In the genomic region with DNA sequence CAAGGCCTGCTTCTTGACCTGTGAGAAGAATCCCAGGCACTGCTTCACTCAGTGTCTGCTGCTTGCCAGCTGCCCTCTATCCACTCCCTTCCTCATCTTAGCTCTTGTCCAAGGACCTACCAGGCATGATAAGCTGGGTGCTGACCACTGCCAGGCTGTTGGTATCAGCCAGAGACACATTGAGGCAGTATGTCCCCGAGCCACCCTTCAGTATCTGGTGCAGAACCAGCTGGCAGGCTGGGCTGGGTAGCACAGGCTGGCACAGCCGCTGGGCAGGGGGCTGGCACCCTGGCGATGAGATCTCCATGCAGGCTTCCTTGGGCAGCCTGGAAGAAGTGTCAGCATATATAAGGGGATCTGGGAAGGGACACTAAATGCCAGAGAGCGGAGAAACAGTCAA, we compare ENCODE assay signal across 11 cellular contexts. TPM values are rescaled to one million over a fixed set of nuclear protein-coding genes. Genes with fewer than 3 reads are reported as not detected.
DNase-seq lines count a peak whose midpoint lies in the region; ATAC-seq and TF ChIP-seq lines count a peak whose summit lies in the region.
"Had no signal": no experiment of that assay in that cellular context is flagged by ENCODE, and none has a peak within 500 bp of the region (broad histone marks: within the 10 kb centered on the region; RNA-seq: fewer than 3 reads in every experiment).

No MANE protein-coding gene starts in this region.

- no peaks in the 10 kb centered on the region for H3K9me2 ChIP-seq in PC-9 (ENCODE audit: insufficient read depth)

- no peaks in the 10 kb centered on the region for H3K79me2 ChIP-seq in PC-9 (ENCODE audit: low read depth)

- intact Hi-C loops in PC-9 (cut with micrococcal nuclease; ENCODE audit: unreplicated experiment) (loop anchor here (10.0 kb wide), 1 partner anchor 89 kb away; a partner anchor contains a TSS), posterior vena cava (cut with DNase I) (no loop called here)

- H3K36me3 Mint-ChIP-seq in activated naive CD4-positive, alpha-beta T cell treated with anti-CD3 and anti-CD28 coated beads, Interleukin-2, amount 50 U/mL, for 24 hours, result peaks cover 6% of the 10 kb centered on the region
- peaks cover 25% of the 10 kb centered on the region for H3K36me3 Mint-ChIP-seq in central memory CD8-positive, alpha-beta T cell (ENCODE audit: insufficient read depth)
- peaks cover 19 to 29% of the 10 kb centered on the region in 2 donors for H3K36me3 Mint-ChIP-seq in stimulated activated naive B cell treated with anti-CD40 and anti-IgM and Interleukin-4, amounts not matched to agents 10 μg/mL and 1 μg/mL and 100 μg/mL, for 72 hours

- H3K4me2 ChIP-seq in PC-9, result peak overlapping the region; percentile 49

- peak overlapping the region; percentile 58; the same call in 1 of the 2 replicates for H3K27ac ChIP-seq in PC-9

- CTCF ChIA-PET in PC-9 (lab: Charles Lee), result no interaction called here

- H3K4me3 ChIP-seq in PC-9, result no peak overlapping the region

- no TSS peak for BruUV-seq in PC-9 (replicated peaks; lab: Mats Ljungman, UMichigan)

- H3K9me3 Mint-ChIP-seq in activated naive CD4-positive, alpha-beta T cell treated with anti-CD3 and anti-CD28 coated beads, Interleukin-2, amount 50 U/mL, for 24 hours, result no peaks in the 10 kb centered on the region
- no peaks in the 10 kb centered on the region for H3K9me3 Mint-ChIP-seq in central memory CD8-positive, alpha-beta T cell
- H3K9me3 Mint-ChIP-seq in stimulated activated naive B cell treated with anti-CD40 and anti-IgM and Interleukin-4, amounts not matched to agents 10 μg/mL and 1 μg/mL and 100 μg/mL, for 72 hours, result no peaks in the 10 kb centered on the region
- H3K9me3 Mint-ChIP-seq: neural crest cell had no signal

- no peak overlapping the region for H3K4me3 Mint-ChIP-seq in activated naive CD4-positive, alpha-beta T cell treated with anti-CD3 and anti-CD28 coated beads, Interleukin-2, amount 50 U/mL, for 24 hours
- no peak overlapping the region for H3K4me3 Mint-ChIP-seq in central memory CD8-positive, alpha-beta T cell
- no peak overlapping the region for H3K4me3 Mint-ChIP-seq in stimulated activated naive B cell treated with anti-CD40 and anti-IgM and Interleukin-4, amounts not matched to agents 10 μg/mL and 1 μg/mL and 100 μg/mL, for 72 hours
- H3K4me3 Mint-ChIP-seq: neural crest cell had no signal

- no peak for DNase-seq in activated naive CD4-positive, alpha-beta T cell treated with anti-CD3 and anti-CD28 coated beads, Interleukin-2, amount 50 U/mL, for 16 hours
- no peak for DNase-seq in PC-9
- DNase-seq in central memory CD8-positive, alpha-beta T cell (ENCODE audit: low spot score in 2 of 2), result no peak
- no peak for DNase-seq in stimulated activated naive B cell treated with anti-CD40 and anti-IgM and Interleukin-4, amounts not matched to agents 10 μg/mL and 1 μg/mL and 100 μg/mL, for 72 hours
- DNase-seq in NCI-H510A treated with DMSO at 0.1 percent for 48 hours (lab: John Stamatoyannopoulos, UW), result no peak
- no peak for DNase-seq in NCI-H524 treated with DMSO at 0.1 percent for 48 hours (lab: John Stamatoyannopoulos, UW)
- DNase-seq in posterior vena cava (ENCODE audit: low spot score), result no peak
- DNase-seq: hippocampal formation, NCI-H187 had no signal

- H3K4me1 Mint-ChIP-seq in activated naive CD4-positive, alpha-beta T cell treated with anti-CD3 and anti-CD28 coated beads, Interleukin-2, amount 50 U/mL, for 24 hours, result peaks cover 27% of the 10 kb centered on the region
- peaks cover 10% of the 10 kb centered on the region for H3K4me1 Mint-ChIP-seq in central memory CD8-positive, alpha-beta T cell
- H3K4me1 Mint-ChIP-seq in stimulated activated naive B cell treated with anti-CD40 and anti-IgM and Interleukin-4, amounts not matched to agents 10 μg/mL and 1 μg/mL and 100 μg/mL, for 72 hours, result peaks cover 0 to 3% of the 10 kb centered on the region in 2 donors

- no peaks in the 10 kb centered on the region for H4K20me1 ChIP-seq in PC-9 (ENCODE audit: insufficient read depth)

- H3K27me3 Mint-ChIP-seq in activated naive CD4-positive, alpha-beta T cell treated with anti-CD3 and anti-CD28 coated beads, Interleukin-2, amount 50 U/mL, for 24 hours, result no peaks in the 10 kb centered on the region
- H3K27me3 Mint-ChIP-seq in central memory CD8-positive, alpha-beta T cell, result no peaks in the 10 kb centered on the region
- no peaks in the 10 kb centered on the region for H3K27me3 Mint-ChIP-seq in stimulated activated naive B cell treated with anti-CD40 and anti-IgM and Interleukin-4, amounts not matched to agents 10 μg/mL and 1 μg/mL and 100 μg/mL, for 72 hours

- no peak for ATAC-seq in central memory CD8-positive, alpha-beta T cell (replicated peaks; ENCODE audit: extremely low read depth, poor library complexity, severe bottlenecking)
- peak in 1 of 2 donors; percentile 14 for ATAC-seq in stimulated activated naive B cell treated with anti-CD40 and anti-IgM and Interleukin-4, amounts not matched to agents 10 μg/mL and 1 μg/mL and 100 μg/mL, for 72 hours (replicated peaks)

- no peaks in the 10 kb centered on the region for H3K27me3 ChIP-seq in PC-9 (ENCODE audit: insufficient read depth, low read depth)

- H3F3A ChIP-seq in PC-9 (ENCODE audit: insufficient read depth, low read depth), result peaks cover 30% of the 10 kb centered on the region

- POLR2A ChIA-PET in PC-9 (lab: Charles Lee; ENCODE audit: unreplicated experiment), result interaction anchor here (0.5 to 1.2 kb wide), 2 partner anchors 19 to 138 kb away, joined by 3 to 5 read pairs; a partner anchor contains a TSS

- no peak overlapping the region for H2AFZ ChIP-seq in PC-9

- H3K4me1 ChIP-seq in PC-9 (replicated peaks; ENCODE audit: insufficient read depth), result peaks cover 43% of the 10 kb centered on the region

- TF ChIP-seq CTCF in PC-9 (conservative IDR thresholded peaks at IDR 0.05), result no peak

- H3K9me3 ChIP-seq in PC-9 (ENCODE audit: insufficient read depth, low read depth), result no peaks in the 10 kb centered on the region

- peak overlapping the region; percentile 46 for H3K27ac Mint-ChIP-seq in activated naive CD4-positive, alpha-beta T cell treated with anti-CD3 and anti-CD28 coated beads, Interleukin-2, amount 50 U/mL, for 24 hours
- peak overlapping the region; percentile 52 for H3K27ac Mint-ChIP-seq in central memory CD8-positive, alpha-beta T cell (ENCODE audit: low read depth)
- H3K27ac Mint-ChIP-seq in stimulated activated naive B cell treated with anti-CD40 and anti-IgM and Interleukin-4, amounts not matched to agents 10 μg/mL and 1 μg/mL and 100 μg/mL, for 72 hours, result peak overlapping the region; percentile 43

- H3K36me3 ChIP-seq in PC-9 (ENCODE audit: low read depth), result 0 out of 2 replicates have a peak, but pooled peaks cover 3% of the 10 kb centered on the region

RNA-seq across cellular contexts. Expression of a gene that starts 10.5 kb away (rescaled TPM):
- total RNA-seq in PC-9 (2021), result 8.7 and 12.6 TPM in 2 replicates
- total RNA-seq in posterior vena cava, result 10 to 100 TPM in 1 of 2 donors, 1 to 10 TPM in 1; 5.0 to 26.1 TPM

RNA-seq across cellular contexts. Expression of a gene that starts 11.3 kb away (rescaled TPM):
- total RNA-seq in PC-9 (2021), result 93.8 and 99.4 TPM in 2 replicates
- total RNA-seq in posterior vena cava, result 10 to 100 TPM; 17.7 to 22.8 TPM

RNA-seq across cellular contexts. Expression of a gene that starts 18.5 kb away (rescaled TPM):
- total RNA-seq in PC-9 (2021), result 98.6 and 122 TPM in 2 replicates
- total RNA-seq in posterior vena cava, result 100 to 1,000 TPM; 108 to 109 TPM

RNA-seq across cellular contexts. Expression of a gene that starts 24.4 kb away (rescaled TPM):
- total RNA-seq in PC-9 (2021) (86.6 and 91.0 TPM in 2 replicates), posterior vena cava (10 to 100 TPM; 35.4 to 38.0 TPM)

RNA-seq across cellular contexts. Expression of a gene that starts 27.6 kb away (rescaled TPM):
- 45.4 and 54.0 TPM in 2 replicates for total RNA-seq in PC-9 (2021)
- total RNA-seq in posterior vena cava, result 10 to 100 TPM; 18.6 to 19.6 TPM
